ENCODE assay signal across 17 cellular contexts in genomic region chr7:6422095-6422494, GRCh38.
"Had no signal": no experiment of that assay in that cellular context is flagged by ENCODE, and none has a peak within 500 bp of the region (broad histone marks: within the 10 kb centered on the region; RNA-seq: fewer than 3 reads in every experiment).

No MANE protein-coding gene starts in this region.

- ATAC-seq: activated CD8-positive, alpha-beta memory T cell treated with anti-CD3 and anti-CD28 coated beads, Interleukin-2, amount 10 ng/mL, durations not matched to agents 7 days and 5 days; activated naive CD8-positive, alpha-beta T cell treated with anti-CD3 and anti-CD28 coated beads, Interleukin-2, amount 50 U/mL, for 24 hours; gastrocnemius medialis; left ventricle myocardium superior; sciatic nerve had no signal

- H3K4me1 Mint-ChIP-seq: activated B cell treated with CpG ODN at 0.5 μM for 24 hours; activated naive CD8-positive, alpha-beta T cell treated with anti-CD3 and anti-CD28 coated beads, Interleukin-2, amount 50 U/mL, for 24 hours; brain had no signal

- H3K27me3 Mint-ChIP-seq: activated B cell treated with CpG ODN at 0.5 μM for 24 hours; activated CD4-positive, alpha-beta memory T cell treated with anti-CD3 and anti-CD28 coated beads, Interleukin-2, amount 10 ng/mL, durations not matched to agents 7 days and 5 days; activated CD8-positive, alpha-beta memory T cell treated with anti-CD3 and anti-CD28 coated beads, Interleukin-2, amount 10 ng/mL, durations not matched to agents 7 days and 5 days; activated naive CD8-positive, alpha-beta T cell treated with anti-CD3 and anti-CD28 coated beads, Interleukin-2, amount 50 U/mL, for 24 hours; brain had no signal

- H3K27ac ChIP-seq: thoracic aorta had no signal

- H3K9me3 ChIP-seq: gastrocnemius medialis, thoracic aorta had no signal

- DNase-seq: activated B cell treated with CpG ODN at 0.5 μM for 24 hours; activated CD4-positive, alpha-beta memory T cell treated with anti-CD3 and anti-CD28 coated beads, Interleukin-2, amount 10 ng/mL, durations not matched to agents 7 days and 5 days; activated CD4-positive, alpha-beta T cell treated with anti-CD3 and anti-CD28 coated beads for 4 hours; activated CD8-positive, alpha-beta memory T cell treated with anti-CD3 and anti-CD28 coated beads, Interleukin-2, amount 10 ng/mL, durations not matched to agents 7 days and 5 days; activated naive CD4-positive, alpha-beta T cell treated with Interleukin-2 at 50 U/mL for 16 hours; activated naive CD8-positive, alpha-beta T cell treated with anti-CD3 and anti-CD28 coated beads, Interleukin-2, amount 50 U/mL, for 24 hours; anterior cingulate cortex; caudate nucleus; gastrocnemius medialis; immature natural killer cell; left ventricle myocardium superior; stimulated activated CD4-positive, alpha-beta T cell treated with anti-CD3 and anti-CD28 coated beads, Interleukin-4, amount 100 ng/mL, for 1 hour had no signal

- H3K9me3 Mint-ChIP-seq: activated B cell treated with CpG ODN at 0.5 μM for 24 hours; activated CD4-positive, alpha-beta memory T cell treated with anti-CD3 and anti-CD28 coated beads, Interleukin-2, amount 10 ng/mL, durations not matched to agents 7 days and 5 days; activated naive CD8-positive, alpha-beta T cell treated with anti-CD3 and anti-CD28 coated beads, Interleukin-2, amount 50 U/mL, for 24 hours; activated T-helper 2 cell treated with anti-CD3 and anti-CD28 coated beads, Interferon-gamma antibody, Interleukin-2, Interleukin-4, amounts not matched to agents 10 μg/mL and 5 μg/mL and 100 μg/mL, durations not matched to agents 14 hours and 24 hours and 36 hours; brain had no signal

- H3K4me3 ChIP-seq: gastrocnemius medialis, smooth muscle cell, thoracic aorta had no signal

- H3K4me3 Mint-ChIP-seq: activated B cell treated with CpG ODN at 0.5 μM for 24 hours; activated CD4-positive, alpha-beta memory T cell treated with anti-CD3 and anti-CD28 coated beads, Interleukin-2, amount 10 ng/mL, durations not matched to agents 7 days and 5 days; activated CD8-positive, alpha-beta memory T cell treated with anti-CD3 and anti-CD28 coated beads, Interleukin-2, amount 10 ng/mL, durations not matched to agents 7 days and 5 days; activated naive CD8-positive, alpha-beta T cell treated with anti-CD3 and anti-CD28 coated beads, Interleukin-2, amount 50 U/mL, for 24 hours; brain; immature natural killer cell had no signal

- H3K27ac Mint-ChIP-seq: activated B cell treated with CpG ODN at 0.5 μM for 24 hours; activated CD4-positive, alpha-beta memory T cell treated with anti-CD3 and anti-CD28 coated beads, Interleukin-2, amount 10 ng/mL, durations not matched to agents 7 days and 5 days; activated CD8-positive, alpha-beta memory T cell treated with anti-CD3 and anti-CD28 coated beads, Interleukin-2, amount 10 ng/mL, durations not matched to agents 7 days and 5 days; activated naive CD8-positive, alpha-beta T cell treated with anti-CD3 and anti-CD28 coated beads, Interleukin-2, amount 50 U/mL, for 24 hours; activated T-helper 2 cell treated with anti-CD3 and anti-CD28 coated beads, Interferon-gamma antibody, Interleukin-2, Interleukin-4, amounts not matched to agents 10 μg/mL and 5 μg/mL and 100 μg/mL, durations not matched to agents 14 hours and 24 hours and 36 hours; brain had no signal

- H3K27me3 ChIP-seq: gastrocnemius medialis had no signal
